ENCODE assay signal across 17 cellular contexts in genomic region chr1:205216588-205216987, GRCh38.
"Had no signal": no experiment of that assay in that cellular context is flagged by ENCODE, and none has a peak within 500 bp of the region (broad histone marks: within the 10 kb centered on the region; RNA-seq: fewer than 3 reads in every experiment).

No MANE protein-coding gene starts in this region.

- ATAC-seq: foreskin keratinocyte, gastroesophageal sphincter, heart left ventricle, left cardiac atrium, left lung, left ventricle myocardium superior, lower lobe of right lung, mucosa of descending colon had no signal

- H3K4me3 Mint-ChIP-seq: dendritic cell treated with granulocyte-macrophage colony-stimulating factor and Interleukin-4, amounts not matched to agents 40 ng/mL and 50 ng/mL, for 4 days; mesothelial cell of epicardium had no signal

- H3K9me3 ChIP-seq: colonic mucosa, esophagus muscularis mucosa, gastroesophageal sphincter, heart left ventricle, left lung, lower lobe of right lung, mucosa of descending colon had no signal

- H3K27me3 Mint-ChIP-seq: dendritic cell treated with granulocyte-macrophage colony-stimulating factor and Interleukin-4, amounts not matched to agents 40 ng/mL and 50 ng/mL, for 4 days had no signal

- H2AFZ ChIP-seq: hepatocyte had no signal

- DNase-seq: colonic mucosa; cortex of kidney; effector memory CD4-positive, alpha-beta T cell; foreskin keratinocyte; heart left ventricle; hypothalamus; left cardiac atrium; left lung; left ventricle myocardium superior; lower lobe of right lung; mesenchymal stem cell; mucosa of descending colon had no signal

- H3K9me3 Mint-ChIP-seq: dendritic cell treated with granulocyte-macrophage colony-stimulating factor and Interleukin-4, amounts not matched to agents 40 ng/mL and 50 ng/mL, for 4 days; mesothelial cell of epicardium had no signal

- H3K79me2 ChIP-seq: hepatocyte had no signal

- H3K36me3 ChIP-seq: colonic mucosa, esophagus muscularis mucosa, gastroesophageal sphincter, heart left ventricle, left lung, lower lobe of right lung had no signal

- H3K27me3 ChIP-seq: colonic mucosa, esophagus muscularis mucosa, foreskin keratinocyte, left lung had no signal

- H3K4me1 ChIP-seq: colonic mucosa, foreskin keratinocyte had no signal

- H3K27ac Mint-ChIP-seq: dendritic cell treated with granulocyte-macrophage colony-stimulating factor and Interleukin-4, amounts not matched to agents 40 ng/mL and 50 ng/mL, for 4 days; mesothelial cell of epicardium had no signal

- H3K4me3 ChIP-seq: colonic mucosa, esophagus muscularis mucosa, gastroesophageal sphincter, heart left ventricle, hepatocyte, left lung, lower lobe of right lung, mucosa of descending colon had no signal

- H3K4me2 ChIP-seq: hepatocyte had no signal

- H3K27ac ChIP-seq: colonic mucosa, esophagus muscularis mucosa, foreskin keratinocyte, gastroesophageal sphincter, heart left ventricle, hepatocyte, left lung, lower lobe of right lung had no signal

- H3K36me3 Mint-ChIP-seq: mesothelial cell of epicardium had no signal
